Comparison of ENCODE assay signal across 20 cellular contexts in the genomic region with DNA sequence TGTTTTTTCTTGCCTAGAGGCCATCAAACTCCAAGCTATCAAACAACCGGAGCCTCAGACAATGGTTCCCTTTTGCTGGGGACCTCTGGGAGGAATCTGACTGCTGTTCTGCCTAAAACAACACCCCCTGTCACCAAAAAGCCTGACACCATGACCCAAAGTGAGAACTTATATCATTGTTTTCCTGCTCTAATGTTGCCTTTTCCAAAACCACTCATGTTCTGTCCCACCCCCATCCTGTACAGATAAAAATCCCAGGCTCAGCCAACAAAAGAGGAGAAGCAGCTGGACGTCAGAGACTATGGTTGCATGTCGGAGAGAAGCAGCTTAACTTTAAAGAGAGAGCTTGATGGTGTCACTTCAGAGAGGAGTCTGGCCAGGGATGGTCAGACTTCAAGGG.
DNase-seq lines count a peak whose midpoint lies in the region; ATAC-seq, FAIRE-seq and TF ChIP-seq lines count a peak whose summit lies in the region.
"Had no signal": no experiment of that assay in that cellular context is flagged by ENCODE, and none has a peak within 500 bp of the region (broad histone marks: within the 10 kb centered on the region; RNA-seq: fewer than 3 reads in every experiment).

No MANE protein-coding gene starts in this region.

- FAIRE-seq in D721Med (lab: Jason Lieb, UNC) = no peak
- FAIRE-seq: A549, G401.6, GM12892, GM18507 had no signal

- no peak overlapping the region for H3K4me3 Mint-ChIP-seq in CD14-positive monocyte
- H3K4me3 Mint-ChIP-seq: CD4-positive, alpha-beta memory T cell; HFFc6; IgD-negative memory B cell had no signal

- DNase-seq in Right ventricle myocardium inferior (ENCODE audit: missing footprints) (no peak), cardiac septum (ENCODE audit: low spot score) (no peak), left cardiac atrium (no peak), left kidney (ENCODE audit: low read depth, low spot score) (peak; percentile 17), CD14-positive monocyte (ENCODE audit: low spot score) (no peak), D721Med (ENCODE audit: insufficient read length, low spot score) (no peak), RKO (ENCODE audit: low spot score) (no peak)
- DNase-seq: AML-193; Calu3; CD4-positive, alpha-beta memory T cell; DMS 273 treated with DMSO at 0.1 percent for 48 hours; GOT3; H7; HFFc6 had no signal

- TF ChIP-seq CTCF in CD14-positive monocyte (IDR thresholded peaks at IDR 0.05) (no peak), D721Med (IDR thresholded peaks at IDR 0.05; ENCODE audit: insufficient read depth, missing control alignments) (no peak)

- ATAC-seq in Right ventricle myocardium inferior (peak; percentile 89), left cardiac atrium (peak; percentile 30 to 91)
- ATAC-seq: A549, HCT116 had no signal

- H3K4me1 Mint-ChIP-seq in CD14-positive monocyte = no peaks in the 10 kb centered on the region
- H3K4me1 Mint-ChIP-seq: CD4-positive, alpha-beta memory T cell; IgD-negative memory B cell had no signal

- H3K27me3 Mint-ChIP-seq in CD14-positive monocyte (ENCODE audit: low read depth in 3 of 3) = no peaks in the 10 kb centered on the region
- H3K27me3 Mint-ChIP-seq: CD4-positive, alpha-beta memory T cell; IgD-negative memory B cell had no signal

- no peaks in the 10 kb centered on the region for H3K36me3 Mint-ChIP-seq in CD14-positive monocyte
- H3K36me3 Mint-ChIP-seq: CD4-positive, alpha-beta memory T cell; IgD-negative memory B cell had no signal

- no peak overlapping the region for H3K27ac Mint-ChIP-seq in CD14-positive monocyte
- H3K27ac Mint-ChIP-seq: CD4-positive, alpha-beta memory T cell; HFFc6; IgD-negative memory B cell had no signal

- intact Hi-C loops in Right ventricle myocardium inferior (cut with DNase I) (no loop called here), cardiac septum (cut with DNase I) (no loop called here), left cardiac atrium (cut with DNase I) (no loop called here), CD14-positive monocyte (cut with micrococcal nuclease) (no loop called here)

- H3K9me3 Mint-ChIP-seq in CD14-positive monocyte = peaks cover 1 to 29% (median 13%) of the 10 kb centered on the region in 7 donors
